In genomic region chr1:46401514-46401913, GRCh38 we compare ENCODE assay signal across 2 cellular contexts.
TF ChIP-seq lines count a peak whose summit lies in the region.

No MANE protein-coding gene starts in this region.

TF ChIP-seq in A549, 52 proteins besides CTCF, POLR2A, EP300 and RAD21 (continued from another document):
- TF ChIP-seq HDAC2 (IDR thresholded peaks at IDR 0.05) (no peak), NPAS2 (CRISPR knock-in tag; IDR thresholded peaks at IDR 0.05; ENCODE audit: borderline replicate concordance) (no peak), SMC3 (IDR thresholded peaks at IDR 0.05) (no peak), TFCP2L1 (CRISPR knock-in tag; IDR thresholded peaks at IDR 0.05) (no peak), BHLHE40 (IDR thresholded peaks at IDR 0.05; ENCODE audit: low read depth, low read length) (no peak), TP53 (CRISPR knock-in tag; IDR thresholded peaks at IDR 0.05) (no peak)
- TF ChIP-seq, protein P1, sequence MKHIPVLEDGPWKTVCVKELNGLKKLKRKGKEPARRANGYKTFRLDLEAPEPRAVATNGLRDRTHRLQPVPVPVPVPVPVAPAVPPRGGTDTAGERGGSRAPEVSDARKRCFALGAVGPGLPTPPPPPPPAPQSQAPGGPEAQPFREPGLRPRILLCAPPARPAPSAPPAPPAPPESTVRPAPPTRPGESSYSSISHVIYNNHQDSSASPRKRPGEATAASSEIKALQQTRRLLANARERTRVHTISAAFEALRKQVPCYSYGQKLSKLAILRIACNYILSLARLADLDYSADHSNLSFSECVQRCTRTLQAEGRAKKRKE (CRISPR knock-in tag; IDR thresholded peaks at IDR 0.05; ENCODE audit: low read depth): no peak
- TF ChIP-seq, protein P2, sequence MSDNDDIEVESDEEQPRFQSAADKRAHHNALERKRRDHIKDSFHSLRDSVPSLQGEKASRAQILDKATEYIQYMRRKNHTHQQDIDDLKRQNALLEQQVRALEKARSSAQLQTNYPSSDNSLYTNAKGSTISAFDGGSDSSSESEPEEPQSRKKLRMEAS (IDR thresholded peaks at IDR 0.05): no peak
- TF ChIP-seq, protein P3, sequence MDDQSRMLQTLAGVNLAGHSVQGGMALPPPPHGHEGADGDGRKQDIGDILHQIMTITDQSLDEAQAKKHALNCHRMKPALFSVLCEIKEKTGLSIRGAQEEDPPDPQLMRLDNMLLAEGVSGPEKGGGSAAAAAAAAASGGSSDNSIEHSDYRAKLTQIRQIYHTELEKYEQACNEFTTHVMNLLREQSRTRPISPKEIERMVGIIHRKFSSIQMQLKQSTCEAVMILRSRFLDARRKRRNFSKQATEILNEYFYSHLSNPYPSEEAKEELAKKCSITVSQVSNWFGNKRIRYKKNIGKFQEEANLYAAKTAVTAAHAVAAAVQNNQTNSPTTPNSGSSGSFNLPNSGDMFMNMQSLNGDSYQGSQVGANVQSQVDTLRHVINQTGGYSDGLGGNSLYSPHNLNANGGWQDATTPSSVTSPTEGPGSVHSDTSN (IDR thresholded peaks at IDR 0.05): no peak
TF ChIP-seq in A549: peak in this region for 0.

TF ChIP-seq in WTC11, 78 proteins besides CTCF, POLR2A, EP300 and RAD21 (continued from another document):
- TF ChIP-seq, protein P4, sequence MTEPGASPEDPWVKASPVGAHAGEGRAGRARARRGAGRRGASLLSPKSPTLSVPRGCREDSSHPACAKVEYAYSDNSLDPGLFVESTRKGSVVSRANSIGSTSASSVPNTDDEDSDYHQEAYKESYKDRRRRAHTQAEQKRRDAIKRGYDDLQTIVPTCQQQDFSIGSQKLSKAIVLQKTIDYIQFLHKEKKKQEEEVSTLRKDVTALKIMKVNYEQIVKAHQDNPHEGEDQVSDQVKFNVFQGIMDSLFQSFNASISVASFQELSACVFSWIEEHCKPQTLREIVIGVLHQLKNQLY (CRISPR knock-in tag; IDR thresholded peaks at IDR 0.05): no peak
